19 cellular contexts compared by ENCODE assay signal in the genomic region with DNA sequence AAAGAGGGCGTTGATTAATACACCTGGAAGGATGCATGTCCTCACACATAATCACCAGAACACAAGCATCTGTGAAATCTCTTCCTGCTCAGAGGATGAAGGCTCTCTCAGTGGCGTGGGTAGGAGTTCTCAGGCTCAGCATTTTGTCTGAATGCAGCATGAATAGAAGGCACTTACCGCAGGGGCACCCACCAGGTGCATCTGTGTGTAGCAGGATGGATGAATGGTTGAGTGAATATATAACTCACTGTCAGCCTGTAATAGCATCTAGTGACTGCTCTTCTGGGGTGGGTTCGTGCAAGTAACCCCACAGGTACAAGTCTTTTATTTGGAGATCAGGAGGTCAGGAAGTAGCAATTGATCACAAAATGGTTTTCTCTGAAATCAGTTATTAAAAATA.
"Had no signal": no experiment of that assay in that cellular context is flagged by ENCODE, and none has a peak within 500 bp of the region (broad histone marks: within the 10 kb centered on the region; RNA-seq: fewer than 3 reads in every experiment).

No MANE protein-coding gene starts in this region.

- ATAC-seq: gastrocnemius medialis; heart left ventricle; left cardiac atrium; left lung; mucosa of descending colon; natural killer cell treated with Interleukin-12 subunit alpha and Interleukin-12 subunit beta and Interleukin-15 and Interleukin-18, amount 100 ng/mL, for 72 hours; pancreas; right lobe of liver; stimulated activated naive B cell treated with anti-CD40 and anti-IgM and Interleukin-4, amounts not matched to agents 10 μg/mL and 1 μg/mL and 100 μg/mL, for 72 hours; upper lobe of right lung had no signal

- DNase-seq: dorsolateral prefrontal cortex; effector CD4-positive, alpha-beta T cell; foreskin fibroblast; gastrocnemius medialis; heart left ventricle; left cardiac atrium; left lung; mesenchymal stem cell; mucosa of descending colon; naive B cell; pancreas; right lobe of liver; small intestine; stimulated activated CD4-positive, alpha-beta T cell treated with anti-CD3 and anti-CD28 coated beads, Interleukin-15, amount 100 ng/mL, for 24 hours; stimulated activated CD4-positive, alpha-beta T cell treated with anti-CD3 and anti-CD28 coated beads, Interleukin-2, amount 100 ng/mL, for 48 hours; stimulated activated naive B cell treated with anti-CD40 and anti-IgM and Interleukin-4, amounts not matched to agents 10 μg/mL and 1 μg/mL and 100 μg/mL, for 72 hours; upper lobe of right lung; uterus had no signal
